Comparison of ENCODE assay signal across 8 cellular contexts in genomic region chr19:5891938-5892771, GRCh38. TPM values are rescaled to one million over a fixed set of nuclear protein-coding genes. Genes with fewer than 3 reads are reported as not detected.
DNase-seq lines count a peak whose midpoint lies in the region; ATAC-seq and TF ChIP-seq lines count a peak whose summit lies in the region.

No MANE protein-coding gene starts in this region.

- peaks cover 3% of the 10 kb centered on the region for H3K27me3 Mint-ChIP-seq in nephron (ENCODE audit: low read depth)

- DNase-seq in activated CD4-positive, alpha-beta T cell treated with anti-CD3 and anti-CD28 coated beads, Interleukin-2, amount 50 U/mL, for 48 hours: peak; percentile 26 to 29
- no peak for DNase-seq in activated CD4-positive, alpha-beta T cell treated with anti-CD3 and anti-CD28 coated beads for 1 hour
- DNase-seq in Panc1 (ENCODE audit: low read depth, low spot score): no peak
- no peak for DNase-seq in epithelial cell of proximal tubule (ENCODE audit: low read depth)
- no peak for DNase-seq in NCI-H187 treated with DMSO at 0.1 percent for 48 hours (lab: John Stamatoyannopoulos, UW)
- no peak for DNase-seq in T-helper 9 cell

- H3K9me3 ChIP-seq in Panc1 (ENCODE audit: control insufficient read depth, insufficient read depth, low read depth, low read length): no peaks in the 10 kb centered on the region

- H3K9me3 Mint-ChIP-seq in nephron: no peaks in the 10 kb centered on the region

- H3K27ac Mint-ChIP-seq in nephron: no peak overlapping the region

- in situ Hi-C loops in Panc1 (cut with HindIII; ENCODE audit: low pct_unique_long_range_greater_than_20kb, low sequenced_read_pairs): no loop called here

- H3K27ac ChIP-seq in Panc1 (ENCODE audit: low read length): no peak overlapping the region

- H3K36me3 ChIP-seq in Panc1 (ENCODE audit: control insufficient read depth, insufficient read depth, low read length): no peaks in the 10 kb centered on the region

- no peak overlapping the region for H3K4me3 Mint-ChIP-seq in nephron

- POLR2A ChIA-PET in Panc1 (lab: Charles Lee): no interaction called here

- BruUV-seq in Panc1 (replicated peaks; lab: Mats Ljungman, UMichigan): no TSS peak

- CTCF ChIA-PET in Panc1 (lab: Charles Lee): no interaction called here

- no peaks in the 10 kb centered on the region for H3K4me1 Mint-ChIP-seq in nephron

- peaks cover 3% of the 10 kb centered on the region for H3K36me3 Mint-ChIP-seq in nephron (ENCODE audit: low read depth)

- no peaks in the 10 kb centered on the region for H3K4me1 ChIP-seq in Panc1 (ENCODE audit: control insufficient read depth, insufficient read depth, low read length)

- H3K27me3 ChIP-seq in Panc1 (ENCODE audit: control insufficient read depth, insufficient read depth, low read length): no peaks in the 10 kb centered on the region

- H3K4me3 ChIP-seq in Panc1 (ENCODE audit: low read depth in 2 of 2, low read length in 2 of 2): no peak overlapping the region
- no peak overlapping the region for H3K4me3 ChIP-seq in epithelial cell of proximal tubule (ENCODE audit: low read depth, low read length)

- peak; percentile 77 for TF ChIP-seq CTCF in Panc1 (IDR thresholded peaks at IDR 0.05)
- TF ChIP-seq CTCF in epithelial cell of proximal tubule (conservative IDR thresholded peaks at IDR 0.05; ENCODE audit: low read depth, low read length): peak; percentile 87
- TF ChIP-seq CTCF in nephron (IDR thresholded peaks at IDR 0.05; ENCODE audit: unreplicated experiment in 3 of 3): peak; percentile 73 to 78 (median 78)

- intact Hi-C loops in Panc1 (cut with micrococcal nuclease; ENCODE audit: unreplicated experiment): loop anchor here (10.0 kb wide), 1 partner anchor 87 kb away; the partner anchor contains the start of gene NRTN

- ATAC-seq in Panc1 (peak; percentile 71), GM19351 (IDR thresholded peaks at IDR 0.05; ENCODE audit: unreplicated experiment) (no peak)

RNA-seq across cellular contexts. Expression of gene NDUFA11, which starts 11.4 kb away (rescaled TPM):
- total RNA-seq in Panc1 (2021; ENCODE audit: unreplicated experiment) (242 TPM), epithelial cell of proximal tubule (246 and 384 TPM in 2 replicates)
- 386 TPM for polyA plus RNA-seq in Panc1 (2012; ENCODE audit: insufficient read length)

RNA-seq across cellular contexts. Expression of gene VMAC, which starts 12.5 kb away (rescaled TPM):
- total RNA-seq in Panc1 (2021; ENCODE audit: unreplicated experiment) (5.2 TPM), epithelial cell of proximal tubule (0.87 and 2.2 TPM in 2 replicates)
- polyA plus RNA-seq in Panc1 (2012; ENCODE audit: insufficient read length): 3.6 TPM

RNA-seq across cellular contexts. Expression of gene FUT5, which starts 21.8 kb away (rescaled TPM):
- total RNA-seq in Panc1 (2021; ENCODE audit: unreplicated experiment) (0.10 TPM), epithelial cell of proximal tubule (not detected in 2 replicates)
- not detected for polyA plus RNA-seq in Panc1 (2012; ENCODE audit: insufficient read length)

RNA-seq across cellular contexts. Expression of gene CAPS, which starts 21.9 kb away (rescaled TPM):
- total RNA-seq in Panc1 (2021; ENCODE audit: unreplicated experiment) (9.2 TPM), epithelial cell of proximal tubule (4.2 and 10.5 TPM in 2 replicates)
- polyA plus RNA-seq in Panc1 (2012; ENCODE audit: insufficient read length): 9.1 TPM

RNA-seq across cellular contexts. Expression of gene FUT3, which starts 40.9 kb away (rescaled TPM):
- total RNA-seq in Panc1 (2021; ENCODE audit: unreplicated experiment) (0.36 TPM), epithelial cell of proximal tubule (1.4 and 5.4 TPM in 2 replicates)
- polyA plus RNA-seq in Panc1 (2012; ENCODE audit: insufficient read length): not detected

Comparison
In these comparisons a context has a peak if more than half of its experiments do, and no peak if none do; other contexts are left out.
1. DNase-seq: peak in activated CD4-positive, alpha-beta T cell treated with anti-CD3 and anti-CD28 coated beads, Interleukin-2, amount 50 U/mL, for 48 hours (2 of 2); none in activated CD4-positive, alpha-beta T cell treated with anti-CD3 and anti-CD28 coated beads for 1 hour (single experiment), Panc1 (single experiment), epithelial cell of proximal tubule (single experiment), NCI-H187 treated with DMSO at 0.1 percent for 48 hours (single experiment) and T-helper 9 cell (single experiment).
2. Peak in every context shown above with its lines, with median percentiles within 50 percentile points of each other: CTCF ChIP-seq.